ENCODE assay signal across 8 cellular contexts in genomic region chr4:5998333-5998936, GRCh38. TPM values are rescaled to one million over a fixed set of nuclear protein-coding genes. Genes with fewer than 3 reads are reported as not detected.
A peak's percentile ranks its signal among the peaks of the same experiment; 100 is the strongest.
DNase-seq lines count a peak whose midpoint lies in the region; ATAC-seq and TF ChIP-seq lines count a peak whose summit lies in the region.

No MANE protein-coding gene starts in this region.

- no peaks in the 10 kb centered on the region for H3K9me3 Mint-ChIP-seq in nephron progenitor cell

- peaks cover 43% of the 10 kb centered on the region for H3K27me3 Mint-ChIP-seq in nephron progenitor cell (ENCODE audit: low read depth, poor library complexity)

- no peaks in the 10 kb centered on the region for H3K9me3 ChIP-seq in tibial artery

- H3K36me3 ChIP-seq in BJ (ENCODE audit: control insufficient read depth, insufficient read depth, low read length) (no peaks in the 10 kb centered on the region), tibial artery (no peaks in the 10 kb centered on the region)

- POLR2A ChIA-PET in BJ (lab: Charles Lee), result no interaction called here

- no peak overlapping the region for H3K4me3 Mint-ChIP-seq in nephron progenitor cell

- no peak overlapping the region for H3K27ac ChIP-seq in tibial artery

- no peak overlapping the region for H3K4me3 ChIP-seq in BJ (ENCODE audit: low read depth, low read length)
- H3K4me3 ChIP-seq in fibroblast of mammary gland (ENCODE audit: control insufficient read depth, low read depth, low read length), result no peak overlapping the region
- H3K4me3 ChIP-seq in tibial artery, result no peak overlapping the region

- ATAC-seq in GM18861 (IDR thresholded peaks at IDR 0.05; ENCODE audit: unreplicated experiment) (peak; percentile 74), HG03378 (IDR thresholded peaks at IDR 0.05; ENCODE audit: unreplicated experiment) (peak; percentile 66)

- no peaks in the 10 kb centered on the region for H3K36me3 Mint-ChIP-seq in nephron progenitor cell (ENCODE audit: low read depth)

- H3K27me3 ChIP-seq in BJ (ENCODE audit: control insufficient read depth, insufficient read depth, low read length), result no peaks in the 10 kb centered on the region
- H3K27me3 ChIP-seq in tibial artery, result peaks cover 0 to 37% of the 10 kb centered on the region in 2 donors

- peaks cover 14% of the 10 kb centered on the region for H3K4me1 Mint-ChIP-seq in nephron progenitor cell

- H3K27ac Mint-ChIP-seq in nephron progenitor cell, result no peak overlapping the region

- no peaks in the 10 kb centered on the region for H3K4me1 ChIP-seq in tibial artery

- intact Hi-C loops in tibial artery (cut with DNase I; ENCODE audit: low total_unique reads), result no loop called here

- DNase-seq in BJ (ENCODE audit: low read depth) (no peak), NCI-H748 (lab: John Stamatoyannopoulos, UW; ENCODE audit: unreplicated experiment) (peak; percentile 64), activated T-cell treated with anti-CD3 and anti-CD28 coated beads for 1 hour (ENCODE audit: low read depth) (peak; percentile 9), fibroblast of mammary gland (ENCODE audit: low read depth) (peak; percentile 61), nephron progenitor cell (peak; percentile 78), tibial artery (peak; percentile 48 to 63)

- TF ChIP-seq CTCF in BJ (IDR thresholded peaks at IDR 0.05; ENCODE audit: insufficient read depth, low read depth, low read length), result peak; percentile 90
- peak; percentile 94 for TF ChIP-seq CTCF in fibroblast of mammary gland (conservative IDR thresholded peaks at IDR 0.05; ENCODE audit: control insufficient read depth, insufficient read depth, low read depth, low read length)
- TF ChIP-seq CTCF in nephron progenitor cell (IDR thresholded peaks at IDR 0.05), result peak; percentile 98
- TF ChIP-seq CTCF in tibial artery (IDR thresholded peaks at IDR 0.05), result peak; percentile 56 to 73

- CTCF ChIA-PET in BJ (lab: Yijun Ruan, JAX), result interaction anchor here (0.6 to 3.1 kb wide), 22 partner anchors 9 to 341 kb away, joined by 3 to 26 read pairs (median 4); no protein-coding TSS in a partner anchor

RNA-seq across cellular contexts. Expression of gene C4orf50, which starts 19.8 kb away (rescaled TPM):
- polyA plus RNA-seq in BJ (2011; rRNA removed), result not detected in 2 replicates
- polyA minus RNA-seq in BJ (2011; rRNA and poly(A)+ RNA removed), result not detected in 2 replicates
